1 cellular context compared by ENCODE assay signal in genomic region chr15:88835646-88836045, GRCh38.
TF ChIP-seq lines count a peak whose summit lies in the region.

No MANE protein-coding gene starts in this region.

TF ChIP-seq in IMR-90, 13 proteins besides CTCF, POLR2A, EP300 and RAD21:
- TF ChIP-seq FOS (IDR thresholded peaks at IDR 0.05; ENCODE audit: low read depth, low read length) (no peak), CEBPB (IDR thresholded peaks at IDR 0.05; ENCODE audit: low read depth, low read length) (no peak), ELK1 (IDR thresholded peaks at IDR 0.05; ENCODE audit: borderline replicate concordance, low read depth, low read length) (no peak), CHD1 (IDR thresholded peaks at IDR 0.05; ENCODE audit: low read depth, low read length) (no peak), MAFK (IDR thresholded peaks at IDR 0.05; ENCODE audit: low read depth, low read length) (no peak), BHLHE40 (IDR thresholded peaks at IDR 0.05; ENCODE audit: low read depth, low read length) (no peak), MXI1 (IDR thresholded peaks at IDR 0.05; ENCODE audit: borderline replicate concordance, low read depth, low read length) (no peak), NFE2L2 (IDR thresholded peaks at IDR 0.05; ENCODE audit: low read depth, low read length) (no peak), SMC3 (IDR thresholded peaks at IDR 0.05; ENCODE audit: low read depth, low read length) (no peak), RFX5 (IDR thresholded peaks at IDR 0.05; ENCODE audit: low read depth, low read length) (no peak), MAZ (IDR thresholded peaks at IDR 0.05; ENCODE audit: borderline replicate concordance, low read depth, low read length) (no peak)
- TF ChIP-seq, protein P1, sequence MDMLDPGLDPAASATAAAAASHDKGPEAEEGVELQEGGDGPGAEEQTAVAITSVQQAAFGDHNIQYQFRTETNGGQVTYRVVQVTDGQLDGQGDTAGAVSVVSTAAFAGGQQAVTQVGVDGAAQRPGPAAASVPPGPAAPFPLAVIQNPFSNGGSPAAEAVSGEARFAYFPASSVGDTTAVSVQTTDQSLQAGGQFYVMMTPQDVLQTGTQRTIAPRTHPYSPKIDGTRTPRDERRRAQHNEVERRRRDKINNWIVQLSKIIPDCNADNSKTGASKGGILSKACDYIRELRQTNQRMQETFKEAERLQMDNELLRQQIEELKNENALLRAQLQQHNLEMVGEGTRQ (IDR thresholded peaks at IDR 0.05; ENCODE audit: low read depth, low read length), result no peak
